Comparison of ENCODE assay signal across 14 cellular contexts in the genomic region with DNA sequence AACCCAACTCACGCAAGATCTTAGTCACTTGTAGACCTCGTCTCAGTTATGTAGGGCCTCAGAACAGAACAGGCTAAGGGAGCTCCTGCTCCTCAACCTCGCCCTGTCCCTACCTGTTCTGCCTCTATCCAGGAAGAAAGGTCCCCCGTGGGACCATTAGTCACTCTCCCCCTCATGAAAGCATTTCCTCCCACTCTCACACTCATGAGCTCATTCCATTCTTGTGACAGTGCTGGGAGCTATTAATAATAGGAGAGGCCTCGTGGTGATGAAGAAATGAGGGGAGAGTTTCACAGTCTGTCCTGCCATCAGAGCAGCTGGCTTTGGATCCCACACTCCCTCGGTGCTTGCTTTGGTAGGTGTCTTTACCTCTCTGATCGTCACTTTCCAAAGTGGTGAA. TPM values are rescaled to one million over a fixed set of nuclear protein-coding genes. Genes with fewer than 3 reads are reported as not detected.
A peak's percentile ranks its signal among the peaks of the same experiment; 100 is the strongest.
DNase-seq lines count a peak whose midpoint lies in the region; ATAC-seq, FAIRE-seq and TF ChIP-seq lines count a peak whose summit lies in the region.
"Had no signal": no experiment of that assay in that cellular context is flagged by ENCODE, and none has a peak within 500 bp of the region (broad histone marks: within the 10 kb centered on the region; RNA-seq: fewer than 3 reads in every experiment).

No MANE protein-coding gene starts in this region.

- intact Hi-C loops in activated CD4-positive, alpha-beta T cell treated with anti-CD3 and anti-CD28 coated beads for 36 hours (cut with DNase I, micrococcal nuclease), result no loop called here
- intact Hi-C loops in endothelial cell of umbilical vein (cut with micrococcal nuclease), result no loop called here
- intact Hi-C loops in upper lobe of right lung (cut with DNase I), result no loop called here
- intact Hi-C loops in activated CD4-positive, alpha-beta memory T cell treated with anti-CD3 and anti-CD28 coated beads for 36 hours (cut with micrococcal nuclease), result no loop called here

- dilution Hi-C loops in endothelial cell of umbilical vein (cut with MboI; ENCODE audit: extremely low pct_ligation_motif_present, low sequenced_read_pairs), result no loop called here

- DNase-seq in activated CD4-positive, alpha-beta T cell treated with anti-CD3 and anti-CD28 coated beads for 36 hours, result no peak
- no peak for DNase-seq in activated CD4-positive, alpha-beta T cell treated with anti-CD3 and anti-CD28 coated beads, Interleukin-2, amount 50 U/mL, for 4 hours
- DNase-seq in endothelial cell of umbilical vein (ENCODE audit: low read depth, low spot score), result peak; percentile 31
- no peak for DNase-seq in memory B cell (ENCODE audit: low spot score in 2 of 2)
- DNase-seq in upper lobe of right lung, result no peak
- no peak for DNase-seq in activated gamma-delta T cell (lab: John Stamatoyannopoulos, UW)
- DNase-seq in activated CD4-positive, alpha-beta T cell treated with anti-CD3 and anti-CD28 coated beads for 4 hours, result no peak
- DNase-seq in activated CD4-positive, alpha-beta memory T cell treated with anti-CD3 and anti-CD28 coated beads for 36 hours, result no peak
- DNase-seq: GOT3, immature natural killer cell, NCI-H2227 treated with DMSO at 0.1 percent for 48 hours, T-helper 2 cell had no signal

- peaks cover 56% of the 10 kb centered on the region for H3K36me3 Mint-ChIP-seq in activated CD4-positive, alpha-beta T cell treated with anti-CD3 and anti-CD28 coated beads for 36 hours (ENCODE audit: low read depth)
- H3K36me3 Mint-ChIP-seq in memory B cell, result peaks cover 35% of the 10 kb centered on the region
- H3K36me3 Mint-ChIP-seq in activated CD4-positive, alpha-beta memory T cell treated with anti-CD3 and anti-CD28 coated beads for 36 hours, result peaks cover 27% of the 10 kb centered on the region

- ATAC-seq in activated CD4-positive, alpha-beta T cell treated with anti-CD3 and anti-CD28 coated beads for 36 hours, result peak; percentile 33
- ATAC-seq in memory B cell (ENCODE audit: low read depth) (no peak), upper lobe of right lung (peak; percentile 64)
- ATAC-seq: GM12878 had no signal

- TF ChIP-seq CTCF in endothelial cell of umbilical vein (IDR thresholded peaks at IDR 0.05; ENCODE audit: extremely low read depth in 1 of 2, insufficient read depth in 1 of 2, low read depth in 1 of 2, low read length in 2 of 2), result no peak
- TF ChIP-seq CTCF in upper lobe of right lung (IDR thresholded peaks at IDR 0.05), result no peak

- H3K4me3 Mint-ChIP-seq in activated CD4-positive, alpha-beta T cell treated with anti-CD3 and anti-CD28 coated beads for 36 hours, result no peak overlapping the region
- no peak overlapping the region for H3K4me3 Mint-ChIP-seq in memory B cell
- no peak overlapping the region for H3K4me3 Mint-ChIP-seq in activated CD4-positive, alpha-beta memory T cell treated with anti-CD3 and anti-CD28 coated beads for 36 hours
- H3K4me3 Mint-ChIP-seq: immature natural killer cell had no signal

- H3K27me3 ChIP-seq in endothelial cell of umbilical vein (ENCODE audit: control insufficient read depth in 2 of 2, insufficient read depth in 2 of 2, low read length in 2 of 2) (no peaks in the 10 kb centered on the region), upper lobe of right lung (no peaks in the 10 kb centered on the region)

- H4K20me1 ChIP-seq in endothelial cell of umbilical vein (replicated peaks; ENCODE audit: control insufficient read depth, extremely low read depth, insufficient read depth, low read length), result no peaks in the 10 kb centered on the region

- H3K9ac ChIP-seq in endothelial cell of umbilical vein (replicated peaks; ENCODE audit: extremely low read depth, insufficient read depth, low read length), result no peak overlapping the region

- H3K9me3 Mint-ChIP-seq in activated CD4-positive, alpha-beta T cell treated with anti-CD3 and anti-CD28 coated beads for 36 hours (ENCODE audit: low read depth), result no peaks in the 10 kb centered on the region
- no peaks in the 10 kb centered on the region for H3K9me3 Mint-ChIP-seq in memory B cell
- no peaks in the 10 kb centered on the region for H3K9me3 Mint-ChIP-seq in activated CD4-positive, alpha-beta memory T cell treated with anti-CD3 and anti-CD28 coated beads for 36 hours
- H3K9me3 Mint-ChIP-seq: immature natural killer cell had no signal

- H3K9me1 ChIP-seq in endothelial cell of umbilical vein (replicated peaks; ENCODE audit: control insufficient read depth, extremely low read depth, insufficient read depth, low read length), result no peaks in the 10 kb centered on the region

- CTCF ChIA-PET in activated CD4-positive, alpha-beta T cell treated with anti-CD3 and anti-CD28 coated beads for 36 hours (lab: Charles Lee), result no interaction called here
- CTCF ChIA-PET in endothelial cell of umbilical vein (lab: Charles Lee), result interaction anchor here (1.2 to 1.5 kb wide), 2 partner anchors 29 to 37 kb away, joined by 3 read pairs; a partner anchor contains a TSS
- CTCF ChIA-PET in activated CD4-positive, alpha-beta memory T cell treated with anti-CD3 and anti-CD28 coated beads for 36 hours (lab: Charles Lee), result no interaction called here

- H3K36me3 ChIP-seq in endothelial cell of umbilical vein (ENCODE audit: control insufficient read depth in 2 of 2, extremely low read depth in 1 of 2, insufficient read depth in 2 of 2, low read length in 2 of 2) (peaks cover 29 to 46% of the 10 kb centered on the region in 2 experiments), upper lobe of right lung (peaks cover 84% of the 10 kb centered on the region)

- H2AFZ ChIP-seq in endothelial cell of umbilical vein (ENCODE audit: low read depth, low read length), result no peak overlapping the region

- no peak overlapping the region for H3K4me3 ChIP-seq in endothelial cell of umbilical vein (replicated peaks in 1 of 3; ENCODE audit: insufficient read depth in 1 of 3, low read depth in 1 of 3, low read length in 3 of 3)
- H3K4me3 ChIP-seq in upper lobe of right lung, result no peak overlapping the region
- H3K4me3 ChIP-seq: GM12878 had no signal

- peak overlapping the region; percentile 34 for H3K27ac ChIP-seq in endothelial cell of umbilical vein (ENCODE audit: insufficient read depth, low read depth, low read length)
- no peak overlapping the region for H3K27ac ChIP-seq in upper lobe of right lung

- H3K27ac Mint-ChIP-seq in activated CD4-positive, alpha-beta T cell treated with anti-CD3 and anti-CD28 coated beads for 36 hours, result no peak overlapping the region
- H3K27ac Mint-ChIP-seq in memory B cell, result peak overlapping the region; percentile 68
- H3K27ac Mint-ChIP-seq in activated CD4-positive, alpha-beta memory T cell treated with anti-CD3 and anti-CD28 coated beads for 36 hours, result no peak overlapping the region
- H3K27ac Mint-ChIP-seq: immature natural killer cell had no signal

- BruUV-seq in endothelial cell of umbilical vein (replicated peaks; lab: Mats Ljungman, UMichigan), result no TSS peak

- H3K27me3 Mint-ChIP-seq in activated CD4-positive, alpha-beta T cell treated with anti-CD3 and anti-CD28 coated beads for 36 hours, result no peaks in the 10 kb centered on the region
- no peaks in the 10 kb centered on the region for H3K27me3 Mint-ChIP-seq in memory B cell
- no peaks in the 10 kb centered on the region for H3K27me3 Mint-ChIP-seq in activated CD4-positive, alpha-beta memory T cell treated with anti-CD3 and anti-CD28 coated beads for 36 hours

- H3K9me3 ChIP-seq in endothelial cell of umbilical vein (replicated peaks; ENCODE audit: control insufficient read depth, insufficient read depth, low read length), result no peaks in the 10 kb centered on the region
- H3K9me3 ChIP-seq in upper lobe of right lung, result no peaks in the 10 kb centered on the region

- TF ChIP-seq POLR2A in endothelial cell of umbilical vein (IDR thresholded peaks at IDR 0.05; ENCODE audit: low read depth, low read length), result no peak

- H3K4me2 ChIP-seq in endothelial cell of umbilical vein (ENCODE audit: insufficient read depth, low read length), result no peak overlapping the region

- H3K4me1 ChIP-seq in endothelial cell of umbilical vein (ENCODE audit: control insufficient read depth, extremely low read depth, insufficient read depth, low read length) (peaks cover 5% of the 10 kb centered on the region), upper lobe of right lung (peaks cover 10% of the 10 kb centered on the region)

- FAIRE-seq in endothelial cell of umbilical vein (lab: Jason Lieb, UNC), result peak; percentile 58
- FAIRE-seq: A204.1, GM12878 had no signal

- POLR2A ChIA-PET in activated CD4-positive, alpha-beta T cell treated with anti-CD3 and anti-CD28 coated beads for 36 hours (lab: Charles Lee), result interaction anchor here (1.9 kb wide), 1 partner anchor 11 kb away, joined by 9 read pairs; a partner anchor contains a TSS
- POLR2A ChIA-PET in endothelial cell of umbilical vein (lab: Charles Lee), result interaction anchor here (2.4 kb wide), 1 partner anchor 10 kb away, joined by 20 read pairs; a partner anchor contains a TSS
- POLR2A ChIA-PET in activated CD4-positive, alpha-beta memory T cell treated with anti-CD3 and anti-CD28 coated beads for 36 hours (lab: Charles Lee), result no interaction called here

- H3K4me1 Mint-ChIP-seq in activated CD4-positive, alpha-beta T cell treated with anti-CD3 and anti-CD28 coated beads for 36 hours, result peaks cover 39% of the 10 kb centered on the region
- H3K4me1 Mint-ChIP-seq in memory B cell, result peaks cover 33% of the 10 kb centered on the region
- peaks cover 45% of the 10 kb centered on the region for H3K4me1 Mint-ChIP-seq in activated CD4-positive, alpha-beta memory T cell treated with anti-CD3 and anti-CD28 coated beads for 36 hours (ENCODE audit: low read depth)

- peaks cover 88% of the 10 kb centered on the region for H3K79me2 ChIP-seq in endothelial cell of umbilical vein (ENCODE audit: control insufficient read depth, insufficient read depth, low read length)

RNA-seq across cellular contexts. Expression of a gene that starts 10.2 kb away (rescaled TPM):
- total RNA-seq in activated CD4-positive, alpha-beta T cell treated with anti-CD3 and anti-CD28 coated beads for 36 hours, result 100 to 1,000 TPM; 215 to 231 TPM
- total RNA-seq in endothelial cell of umbilical vein (253 and 257 TPM in 2 replicates), upper lobe of right lung (160 TPM)
- 216 and 221 TPM in 2 replicates for polyA plus RNA-seq in endothelial cell of umbilical vein
- polyA plus RNA-seq in endothelial cell of umbilical vein (2011; cell fraction: cytosol; rRNA removed), result 176 and 186 TPM in 2 replicates
- polyA plus RNA-seq in endothelial cell of umbilical vein (2011; cell fraction: nucleus; rRNA removed), result 113 and 119 TPM in 2 replicates
- 282 and 342 TPM in 2 replicates for polyA plus RNA-seq in endothelial cell of umbilical vein (2012)
- 287 and 298 TPM in 2 replicates for polyA minus RNA-seq in endothelial cell of umbilical vein
- 151 TPM for polyA minus RNA-seq in endothelial cell of umbilical vein (2011; cell fraction: cytosol; rRNA and poly(A)+ RNA removed)
- polyA minus RNA-seq in endothelial cell of umbilical vein (2011; cell fraction: nucleus; rRNA and poly(A)+ RNA removed), result 127 and 136 TPM in 2 replicates
- 100 to 1,000 TPM; 224 to 229 TPM for total RNA-seq in activated CD4-positive, alpha-beta memory T cell treated with anti-CD3 and anti-CD28 coated beads for 36 hours

RNA-seq across cellular contexts. Expression of a gene that starts 28.6 kb away (rescaled TPM):
- total RNA-seq in activated CD4-positive, alpha-beta T cell treated with anti-CD3 and anti-CD28 coated beads for 36 hours, result 10 to 100 TPM; 10.1 to 11.5 TPM
- 7.2 and 9.3 TPM in 2 replicates for total RNA-seq in endothelial cell of umbilical vein
- 2.1 and 2.6 TPM in 2 replicates for polyA plus RNA-seq in endothelial cell of umbilical vein
- polyA plus RNA-seq in endothelial cell of umbilical vein (2011; cell fraction: cytosol; rRNA removed), result 2.1 and 3.1 TPM in 2 replicates
- polyA plus RNA-seq in endothelial cell of umbilical vein (2011; cell fraction: nucleus; rRNA removed), result 4.9 and 5.6 TPM in 2 replicates
- 6.0 and 6.7 TPM in 2 replicates for polyA plus RNA-seq in endothelial cell of umbilical vein (2012)
- polyA minus RNA-seq in endothelial cell of umbilical vein, result 2.0 and 2.5 TPM in 2 replicates
- polyA minus RNA-seq in endothelial cell of umbilical vein (2011; cell fraction: cytosol; rRNA and poly(A)+ RNA removed), result 1.9 TPM
- polyA minus RNA-seq in endothelial cell of umbilical vein (2011; cell fraction: nucleus; rRNA and poly(A)+ RNA removed), result 3.2 and 4.4 TPM in 2 replicates
- total RNA-seq in upper lobe of right lung, result 20.7 TPM
- total RNA-seq in activated CD4-positive, alpha-beta memory T cell treated with anti-CD3 and anti-CD28 coated beads for 36 hours, result 10 to 100 TPM in 1 of 2 experiments, 1 to 10 TPM in 1; 8.2 to 12.8 TPM
